10 cellular contexts compared by ENCODE assay signal in the genomic region with DNA sequence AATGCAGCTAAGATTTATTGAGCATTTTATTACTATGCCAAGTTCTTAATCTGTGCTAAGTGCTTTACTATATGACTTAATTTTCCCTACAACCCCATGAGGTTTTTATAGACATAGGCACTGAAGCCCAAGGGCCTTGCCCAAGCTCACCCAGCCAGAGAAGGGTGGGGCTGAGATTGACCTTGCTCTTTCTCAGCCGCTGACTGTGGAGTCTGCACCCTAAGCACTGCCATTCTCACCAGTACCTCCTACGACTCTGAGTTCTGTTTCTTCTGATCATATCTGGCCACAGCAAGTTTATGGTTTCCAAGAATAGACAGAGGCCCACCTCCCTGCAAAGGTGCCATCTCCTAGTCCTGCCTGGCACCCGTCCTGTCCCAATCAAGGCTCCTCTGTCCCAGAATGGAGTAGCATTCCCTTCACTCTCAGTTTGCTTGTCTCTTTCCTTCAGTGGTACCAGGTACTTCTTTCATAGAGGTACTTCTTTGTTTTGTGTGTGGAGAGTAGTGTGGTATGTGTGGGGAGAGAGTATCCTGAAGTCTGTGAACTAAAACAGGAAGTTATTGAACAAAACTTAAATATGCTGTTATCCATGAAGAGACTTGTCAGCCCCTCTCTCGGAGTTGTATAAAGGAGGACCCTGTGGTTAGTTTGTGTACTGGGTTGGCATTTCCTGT. TPM values are rescaled to one million over a fixed set of nuclear protein-coding genes. Genes with fewer than 3 reads are reported as not detected.
DNase-seq lines count a peak whose midpoint lies in the region; ATAC-seq and TF ChIP-seq lines count a peak whose summit lies in the region.
"Had no signal": no experiment of that assay in that cellular context is flagged by ENCODE, and none has a peak within 500 bp of the region (broad histone marks: within the 10 kb centered on the region; RNA-seq: fewer than 3 reads in every experiment).

No MANE protein-coding gene starts in this region.

- H3K27me3 Mint-ChIP-seq in activated naive CD8-positive, alpha-beta T cell treated with anti-CD3 and anti-CD28 coated beads, Interleukin-2, amount 10 ng/mL, durations not matched to agents 7 days and 5 days, result no peaks in the 10 kb centered on the region
- H3K27me3 Mint-ChIP-seq in mesothelial cell of epicardium (ENCODE audit: low read depth), result no peaks in the 10 kb centered on the region

- H3K4me1 Mint-ChIP-seq in activated naive CD8-positive, alpha-beta T cell treated with anti-CD3 and anti-CD28 coated beads, Interleukin-2, amount 10 ng/mL, durations not matched to agents 7 days and 5 days, result peaks cover 37% of the 10 kb centered on the region
- peaks cover 19% of the 10 kb centered on the region for H3K4me1 Mint-ChIP-seq in mesothelial cell of epicardium

- TF ChIP-seq CTCF in mesothelial cell of epicardium (IDR thresholded peaks at IDR 0.05; ENCODE audit: unreplicated experiment) (no peak), GM13977 (IDR thresholded peaks at IDR 0.05; ENCODE audit: extremely low read depth, insufficient read depth, missing control alignments) (no peak)

- peak overlapping the region; percentile 24 to 76 (median 64) for H3K4me2 ChIP-seq in BLaER1 treated with 17β-estradiol and CSF1 and Interleukin-3, amounts not matched to agents 10 nM and 100 nM

- peaks cover 38% of the 10 kb centered on the region for H3K36me3 Mint-ChIP-seq in activated naive CD8-positive, alpha-beta T cell treated with anti-CD3 and anti-CD28 coated beads, Interleukin-2, amount 10 ng/mL, durations not matched to agents 7 days and 5 days
- peaks cover 34% of the 10 kb centered on the region for H3K36me3 Mint-ChIP-seq in mesothelial cell of epicardium

- in situ Hi-C loops in KBM-7 (cut with MboI; ENCODE audit: low pct_unique_long_range_greater_than_20kb, low sequenced_read_pairs) (no loop called here), GM13977 (cut with MboI; ENCODE audit: low pct_unique_long_range_greater_than_20kb, low sequenced_read_pairs, unreplicated experiment) (no loop called here)

- no peaks in the 10 kb centered on the region for H3K9me3 Mint-ChIP-seq in activated naive CD8-positive, alpha-beta T cell treated with anti-CD3 and anti-CD28 coated beads, Interleukin-2, amount 10 ng/mL, durations not matched to agents 7 days and 5 days
- no peaks in the 10 kb centered on the region for H3K9me3 Mint-ChIP-seq in mesothelial cell of epicardium

- peak; percentile 69 for ATAC-seq in activated naive CD8-positive, alpha-beta T cell treated with anti-CD3 and anti-CD28 coated beads, Interleukin-2, amount 10 ng/mL, durations not matched to agents 7 days and 5 days (ENCODE audit: low read depth)
- ATAC-seq in GM21825 (IDR thresholded peaks at IDR 0.05; ENCODE audit: unreplicated experiment) (no peak), GM18858 (IDR thresholded peaks at IDR 0.05; ENCODE audit: unreplicated experiment) (no peak)

- DNase-seq in KBM-7 (peak; percentile 82), mesothelial cell of epicardium (ENCODE audit: low spot score in 2 of 2, unreplicated experiment in 2 of 2) (no peak), GM13977 (ENCODE audit: low spot score) (no peak), DMS114 treated with DMSO at 0.1 percent for 48 hours (lab: John Stamatoyannopoulos, UW; ENCODE audit: unreplicated experiment) (no peak)
- DNase-seq in activated naive CD8-positive, alpha-beta T cell treated with anti-CD3 and anti-CD28 coated beads, Interleukin-2, amount 10 ng/mL, durations not matched to agents 7 days and 5 days, result no peak
- DNase-seq: activated CD4-positive, alpha-beta T cell treated with anti-CD3 and anti-CD28 coated beads, Interleukin-2, amount 50 U/mL, for 1 hour; hippocampal formation had no signal

- H3K9me3 ChIP-seq in BLaER1 treated with 17β-estradiol and CSF1 and Interleukin-3, amounts not matched to agents 10 nM and 100 nM (replicated peaks in 1 of 11), result no peaks in the 10 kb centered on the region

- peaks cover 0 to 54% (median 26%) of the 10 kb centered on the region in 11 experiments; a peak in 13 of 22 replicates for H4K20me1 ChIP-seq in BLaER1 treated with 17β-estradiol and CSF1 and Interleukin-3, amounts not matched to agents 10 nM and 100 nM

- peak overlapping the region; percentile 20 for H3K4me3 Mint-ChIP-seq in activated naive CD8-positive, alpha-beta T cell treated with anti-CD3 and anti-CD28 coated beads, Interleukin-2, amount 10 ng/mL, durations not matched to agents 7 days and 5 days
- no peak overlapping the region for H3K4me3 Mint-ChIP-seq in mesothelial cell of epicardium

- H3K4me1 ChIP-seq in BLaER1 treated with 17β-estradiol and CSF1 and Interleukin-3, amounts not matched to agents 10 nM and 100 nM, result peaks cover 15 to 47% (median 21%) of the 10 kb centered on the region in 10 experiments

- peaks cover 95 to 100% (median 98%) of the 10 kb centered on the region in 11 experiments for H3K36me3 ChIP-seq in BLaER1 treated with 17β-estradiol and CSF1 and Interleukin-3, amounts not matched to agents 10 nM and 100 nM

- peak overlapping the region; percentile 82 for H3K27ac Mint-ChIP-seq in activated naive CD8-positive, alpha-beta T cell treated with anti-CD3 and anti-CD28 coated beads, Interleukin-2, amount 10 ng/mL, durations not matched to agents 7 days and 5 days
- peak overlapping the region; percentile 57 for H3K27ac Mint-ChIP-seq in mesothelial cell of epicardium

- H3K9ac ChIP-seq in BLaER1 treated with 17β-estradiol and CSF1 and Interleukin-3, amounts not matched to agents 10 nM and 100 nM, result peak overlapping the region in 5 of 11 experiments; percentile 3 to 27 (median 16); a peak in 6 of 22 replicates

- H3K27me3 ChIP-seq in BLaER1 treated with 17β-estradiol and CSF1 and Interleukin-3, amounts not matched to agents 10 nM and 100 nM, result no peaks in the 10 kb centered on the region

- no peak overlapping the region for H3K4me3 ChIP-seq in BLaER1 treated with 17β-estradiol and CSF1 and Interleukin-3, amounts not matched to agents 10 nM and 100 nM

- H3K27ac ChIP-seq in BLaER1 treated with 17β-estradiol and CSF1 and Interleukin-3, amounts not matched to agents 10 nM and 100 nM, result peak overlapping the region in 8 of 11 experiments; percentile 1 to 47 (median 32); a peak in 12 of 22 replicates

- POLR2A ChIA-PET in activated naive CD8-positive, alpha-beta T cell treated with anti-CD3 and anti-CD28 coated beads, Interleukin-2, amount 10 ng/mL, durations not matched to agents 7 days and 5 days (lab: Charles Lee), result interaction anchor here (0.6 kb wide), 1 partner anchor 22 kb away, joined by 3 read pairs; no protein-coding TSS in a partner anchor

RNA-seq across cellular contexts. Expression of a gene that starts 42.6 kb away (rescaled TPM):
- total RNA-seq in activated naive CD8-positive, alpha-beta T cell treated with anti-CD3 and anti-CD28 coated beads, Interleukin-2, amount 10 ng/mL, durations not matched to agents 7 days and 5 days, result 1 to 10 TPM; 3.4 to 3.6 TPM
- 0.07 to 0.27 TPM (median 0.18 TPM) in 3 replicates for total RNA-seq in mesothelial cell of epicardium

RNA-seq across cellular contexts. Expression of a gene that starts 43.3 kb away (rescaled TPM):
- total RNA-seq in activated naive CD8-positive, alpha-beta T cell treated with anti-CD3 and anti-CD28 coated beads, Interleukin-2, amount 10 ng/mL, durations not matched to agents 7 days and 5 days, result 10 to 100 TPM; 36.3 to 41.3 TPM
- 49.6 to 53.1 TPM (median 52.8 TPM) in 3 replicates for total RNA-seq in mesothelial cell of epicardium

RNA-seq across cellular contexts. Expression of a gene that starts 43.3 kb away (rescaled TPM):
- 1 to 10 TPM; 2.6 to 3.4 TPM for total RNA-seq in activated naive CD8-positive, alpha-beta T cell treated with anti-CD3 and anti-CD28 coated beads, Interleukin-2, amount 10 ng/mL, durations not matched to agents 7 days and 5 days
- 3.9 to 4.8 TPM (median 4.7 TPM) in 3 replicates for total RNA-seq in mesothelial cell of epicardium
